In the genomic region with DNA sequence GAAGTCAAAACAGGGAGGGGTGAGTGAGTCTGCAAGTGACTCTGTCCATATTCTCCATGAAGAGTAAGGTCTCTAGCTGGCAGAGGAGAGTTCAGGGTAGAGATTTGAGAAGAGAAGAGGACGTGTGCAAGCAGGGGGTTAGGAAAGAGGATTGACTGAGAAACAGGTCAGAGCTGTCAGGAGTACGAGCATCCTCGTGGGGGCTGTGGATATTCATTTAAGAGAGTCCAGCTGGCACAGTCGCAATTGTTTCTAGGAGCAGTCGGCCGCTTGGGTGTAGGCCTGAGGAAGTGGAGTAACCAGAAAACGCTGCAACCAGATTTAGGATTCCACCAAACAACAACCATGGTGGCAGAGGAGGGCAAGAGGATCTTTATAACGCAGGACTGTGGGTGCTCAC, we compare ENCODE assay signal across 1 cellular context.
TF ChIP-seq lines count a peak whose summit lies in the region.

No MANE protein-coding gene starts in this region.

TF ChIP-seq in GM23338, 12 proteins besides CTCF, POLR2A, EP300 and RAD21:
- TF ChIP-seq, protein P1, sequence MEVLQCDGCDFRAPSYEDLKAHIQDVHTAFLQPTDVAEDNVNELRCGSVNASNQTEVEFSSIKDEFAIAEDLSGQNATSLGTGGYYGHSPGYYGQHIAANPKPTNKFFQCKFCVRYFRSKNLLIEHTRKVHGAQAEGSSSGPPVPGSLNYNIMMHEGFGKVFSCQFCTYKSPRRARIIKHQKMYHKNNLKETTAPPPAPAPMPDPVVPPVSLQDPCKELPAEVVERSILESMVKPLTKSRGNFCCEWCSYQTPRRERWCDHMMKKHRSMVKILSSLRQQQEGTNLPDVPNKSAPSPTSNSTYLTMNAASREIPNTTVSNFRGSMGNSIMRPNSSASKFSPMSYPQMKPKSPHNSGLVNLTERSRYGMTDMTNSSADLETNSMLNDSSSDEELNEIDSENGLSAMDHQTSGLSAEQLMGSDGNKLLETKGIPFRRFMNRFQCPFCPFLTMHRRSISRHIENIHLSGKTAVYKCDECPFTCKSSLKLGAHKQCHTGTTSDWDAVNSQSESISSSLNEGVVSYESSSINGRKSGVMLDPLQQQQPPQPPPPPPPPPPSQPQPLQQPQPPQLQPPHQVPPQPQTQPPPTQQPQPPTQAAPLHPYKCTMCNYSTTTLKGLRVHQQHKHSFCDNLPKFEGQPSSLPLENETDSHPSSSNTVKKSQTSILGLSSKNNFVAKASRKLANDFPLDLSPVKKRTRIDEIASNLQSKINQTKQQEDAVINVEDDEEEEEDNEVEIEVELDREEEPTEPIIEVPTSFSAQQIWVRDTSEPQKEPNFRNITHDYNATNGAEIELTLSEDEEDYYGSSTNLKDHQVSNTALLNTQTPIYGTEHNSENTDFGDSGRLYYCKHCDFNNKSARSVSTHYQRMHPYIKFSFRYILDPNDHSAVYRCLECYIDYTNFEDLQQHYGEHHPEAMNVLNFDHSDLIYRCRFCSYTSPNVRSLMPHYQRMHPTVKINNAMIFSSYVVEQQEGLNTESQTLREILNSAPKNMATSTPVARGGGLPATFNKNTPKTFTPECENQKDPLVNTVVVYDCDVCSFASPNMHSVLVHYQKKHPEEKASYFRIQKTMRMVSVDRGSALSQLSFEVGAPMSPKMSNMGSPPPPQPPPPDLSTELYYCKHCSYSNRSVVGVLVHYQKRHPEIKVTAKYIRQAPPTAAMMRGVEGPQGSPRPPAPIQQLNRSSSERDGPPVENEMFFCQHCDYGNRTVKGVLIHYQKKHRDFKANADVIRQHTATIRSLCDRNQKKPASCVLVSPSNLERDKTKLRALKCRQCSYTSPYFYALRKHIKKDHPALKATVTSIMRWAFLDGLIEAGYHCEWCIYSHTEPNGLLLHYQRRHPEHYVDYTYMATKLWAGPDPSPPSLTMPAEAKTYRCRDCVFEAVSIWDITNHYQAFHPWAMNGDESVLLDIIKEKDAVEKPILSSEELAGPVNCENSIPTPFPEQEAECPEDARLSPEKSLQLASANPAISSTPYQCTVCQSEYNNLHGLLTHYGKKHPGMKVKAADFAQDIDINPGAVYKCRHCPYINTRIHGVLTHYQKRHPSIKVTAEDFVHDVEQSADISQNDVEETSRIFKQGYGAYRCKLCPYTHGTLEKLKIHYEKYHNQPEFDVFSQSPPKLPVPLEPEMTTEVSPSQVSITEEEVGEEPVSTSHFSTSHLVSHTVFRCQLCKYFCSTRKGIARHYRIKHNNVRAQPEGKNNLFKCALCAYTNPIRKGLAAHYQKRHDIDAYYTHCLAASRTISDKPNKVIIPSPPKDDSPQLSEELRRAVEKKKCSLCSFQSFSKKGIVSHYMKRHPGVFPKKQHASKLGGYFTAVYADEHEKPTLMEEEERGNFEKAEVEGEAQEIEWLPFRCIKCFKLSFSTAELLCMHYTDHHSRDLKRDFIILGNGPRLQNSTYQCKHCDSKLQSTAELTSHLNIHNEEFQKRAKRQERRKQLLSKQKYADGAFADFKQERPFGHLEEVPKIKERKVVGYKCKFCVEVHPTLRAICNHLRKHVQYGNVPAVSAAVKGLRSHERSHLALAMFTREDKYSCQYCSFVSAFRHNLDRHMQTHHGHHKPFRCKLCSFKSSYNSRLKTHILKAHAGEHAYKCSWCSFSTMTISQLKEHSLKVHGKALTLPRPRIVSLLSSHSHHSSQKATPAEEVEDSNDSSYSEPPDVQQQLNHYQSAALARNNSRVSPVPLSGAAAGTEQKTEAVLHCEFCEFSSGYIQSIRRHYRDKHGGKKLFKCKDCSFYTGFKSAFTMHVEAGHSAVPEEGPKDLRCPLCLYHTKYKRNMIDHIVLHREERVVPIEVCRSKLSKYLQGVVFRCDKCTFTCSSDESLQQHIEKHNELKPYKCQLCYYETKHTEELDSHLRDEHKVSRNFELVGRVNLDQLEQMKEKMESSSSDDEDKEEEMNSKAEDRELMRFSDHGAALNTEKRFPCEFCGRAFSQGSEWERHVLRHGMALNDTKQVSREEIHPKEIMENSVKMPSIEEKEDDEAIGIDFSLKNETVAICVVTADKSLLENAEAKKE (CRISPR knock-in tag; IDR thresholded peaks at IDR 0.05), result no peak
- TF ChIP-seq, protein P2, sequence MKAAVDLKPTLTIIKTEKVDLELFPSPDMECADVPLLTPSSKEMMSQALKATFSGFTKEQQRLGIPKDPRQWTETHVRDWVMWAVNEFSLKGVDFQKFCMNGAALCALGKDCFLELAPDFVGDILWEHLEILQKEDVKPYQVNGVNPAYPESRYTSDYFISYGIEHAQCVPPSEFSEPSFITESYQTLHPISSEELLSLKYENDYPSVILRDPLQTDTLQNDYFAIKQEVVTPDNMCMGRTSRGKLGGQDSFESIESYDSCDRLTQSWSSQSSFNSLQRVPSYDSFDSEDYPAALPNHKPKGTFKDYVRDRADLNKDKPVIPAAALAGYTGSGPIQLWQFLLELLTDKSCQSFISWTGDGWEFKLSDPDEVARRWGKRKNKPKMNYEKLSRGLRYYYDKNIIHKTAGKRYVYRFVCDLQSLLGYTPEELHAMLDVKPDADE (IDR thresholded peaks at IDR 0.05), result no peak
- TF ChIP-seq CREB1 (CRISPR knock-in tag; IDR thresholded peaks at IDR 0.05; ENCODE audit: low read depth) (no peak), NANOG (IDR thresholded peaks at IDR 0.05; ENCODE audit: borderline replicate concordance) (no peak)
